ENCODE assay signal across 2 cellular contexts in genomic region chr3:153045150-153045549, GRCh38.
TF ChIP-seq lines count a peak whose summit lies in the region.

No MANE protein-coding gene starts in this region.

TF ChIP-seq in HCT116, 20 proteins besides CTCF, POLR2A, EP300 and RAD21 (continued from another document):
- no peak for TF ChIP-seq MAX (IDR thresholded peaks at IDR 0.05)
- no peak for TF ChIP-seq JUND (IDR thresholded peaks at IDR 0.05)
- no peak for TF ChIP-seq TCF7L2 (IDR thresholded peaks at IDR 0.05; ENCODE audit: borderline replicate concordance, extremely low read depth, insufficient read depth, insufficient read length)
- TF ChIP-seq CBX3 (IDR thresholded peaks at IDR 0.05; ENCODE audit: low read depth): no peak
- no peak for TF ChIP-seq EZH2phosphoT487 (IDR thresholded peaks at IDR 0.05; ENCODE audit: borderline replicate concordance)
- no peak for TF ChIP-seq ZBTB33 (IDR thresholded peaks at IDR 0.05; ENCODE audit: extremely low read depth, insufficient replicate concordance, low read length)
- no peak for TF ChIP-seq SRF (IDR thresholded peaks at IDR 0.05; ENCODE audit: low read depth)
- TF ChIP-seq ELF1 (IDR thresholded peaks at IDR 0.05; ENCODE audit: borderline replicate concordance, low read depth): no peak

TF ChIP-seq in H1, 55 proteins besides CTCF, POLR2A, EP300 and RAD21:
- no peak for TF ChIP-seq NANOG (IDR thresholded peaks at IDR 0.05; ENCODE audit: insufficient read depth, low read depth, low read length, poor library complexity, severe bottlenecking)
- no peak for TF ChIP-seq TAF1 (IDR thresholded peaks at IDR 0.05; ENCODE audit: low read depth, low read length)
- no peak for TF ChIP-seq BCL11A (IDR thresholded peaks at IDR 0.05; ENCODE audit: low read depth in 2 of 2, low read length in 2 of 2)
- no peak for TF ChIP-seq SP1 (IDR thresholded peaks at IDR 0.05; ENCODE audit: low read depth, low read length)
- no peak for TF ChIP-seq HDAC6 (IDR thresholded peaks at IDR 0.05; ENCODE audit: low read depth, low read length)
- no peak for TF ChIP-seq SIN3A (conservative IDR thresholded peaks at IDR 0.05 in 1 of 2, IDR thresholded peaks at IDR 0.05 in 1 of 2; ENCODE audit: low read depth in 1 of 2, low read length in 2 of 2)
- TF ChIP-seq CBX8 (IDR thresholded peaks at IDR 0.05; ENCODE audit: borderline replicate concordance, low read depth, low read length): no peak
- no peak for TF ChIP-seq RFX5 (IDR thresholded peaks at IDR 0.05; ENCODE audit: borderline replicate concordance, low read depth, low read length)
- no peak for TF ChIP-seq TBP (IDR thresholded peaks at IDR 0.05; ENCODE audit: low read depth, low read length)
- no peak for TF ChIP-seq BRCA1 (IDR thresholded peaks at IDR 0.05; ENCODE audit: low read depth, low read length)
- no peak for TF ChIP-seq SP4 (IDR thresholded peaks at IDR 0.05; ENCODE audit: low read length)
- TF ChIP-seq RXRA (IDR thresholded peaks at IDR 0.05; ENCODE audit: insufficient read depth, low read depth, low read length): no peak
- no peak for TF ChIP-seq SIX5 (IDR thresholded peaks at IDR 0.05; ENCODE audit: low read depth, low read length)
- no peak for TF ChIP-seq SAP30 (IDR thresholded peaks at IDR 0.05; ENCODE audit: insufficient read depth, insufficient replicate concordance, low read length)
- TF ChIP-seq MAX (IDR thresholded peaks at IDR 0.05): no peak
TF ChIP-seq in H1: peak in this region for 0.
